ENCODE assay signal across 19 cellular contexts in genomic region chr12:76311796-76312195, GRCh38. TPM values are rescaled to one million over a fixed set of nuclear protein-coding genes. Genes with fewer than 3 reads are reported as not detected.
DNase-seq lines count a peak whose midpoint lies in the region; ATAC-seq and TF ChIP-seq lines count a peak whose summit lies in the region.
"Had no signal": no experiment of that assay in that cellular context is flagged by ENCODE, and none has a peak within 500 bp of the region (broad histone marks: within the 10 kb centered on the region; RNA-seq: fewer than 3 reads in every experiment).

No MANE protein-coding gene starts in this region.

- H3K9me3 Mint-ChIP-seq in nephron, result no peaks in the 10 kb centered on the region
- H3K9me3 Mint-ChIP-seq: activated CD4-positive, alpha-beta memory T cell treated with anti-CD3 and anti-CD28 coated beads for 36 hours; activated naive CD8-positive, alpha-beta T cell treated with anti-CD3 and anti-CD28 coated beads, Interleukin-2, amount 10 ng/mL, durations not matched to agents 7 days and 5 days; activated T-cell treated with anti-CD3 and anti-CD28 coated beads, Interleukin-2, amount 50 U/mL, for 72 hours had no signal

- H3K4me3 Mint-ChIP-seq in nephron, result no peak overlapping the region
- H3K4me3 Mint-ChIP-seq: activated CD4-positive, alpha-beta memory T cell treated with anti-CD3 and anti-CD28 coated beads for 36 hours; activated naive CD8-positive, alpha-beta T cell treated with anti-CD3 and anti-CD28 coated beads, Interleukin-2, amount 10 ng/mL, durations not matched to agents 7 days and 5 days; activated T-cell treated with anti-CD3 and anti-CD28 coated beads, Interleukin-2, amount 50 U/mL, for 72 hours had no signal

- H3K4me1 ChIP-seq in aorta (ENCODE audit: control insufficient read depth in 1 of 2, insufficient read depth in 2 of 2, low read length in 2 of 2), result no peaks in the 10 kb centered on the region
- H3K4me1 ChIP-seq: BE2C, upper lobe of left lung had no signal

- peak; percentile 63 for DNase-seq in AG10803 (ENCODE audit: low read depth)
- peak; percentile 59 for DNase-seq in NCI-H226
- DNase-seq in dedifferentiated amniotic fluid mesenchymal stem cell (ENCODE audit: extremely low spot score), result peak; percentile 33
- no peak for DNase-seq in NCI-H526 treated with DMSO at 0.1 percent for 48 hours (lab: John Stamatoyannopoulos, UW)
- DNase-seq in OCI-M1 (lab: John Stamatoyannopoulos, UW), result no peak
- DNase-seq in aorta, result no peak
- DNase-seq: activated CD4-positive, alpha-beta memory T cell treated with anti-CD3 and anti-CD28 coated beads for 36 hours; activated naive CD8-positive, alpha-beta T cell treated with anti-CD3 and anti-CD28 coated beads, Interleukin-2, amount 10 ng/mL, durations not matched to agents 7 days and 5 days; activated T-cell treated with anti-CD3 and anti-CD28 coated beads, Interleukin-2, amount 50 U/mL, for 72 hours; BE2C; left colon; NCI-H146; NCI-H524; stimulated activated naive CD4-positive, alpha-beta T cell treated with Interleukin-2 at 50 U/mL for 16 hours; upper lobe of left lung had no signal

- no peaks in the 10 kb centered on the region for H3K36me3 Mint-ChIP-seq in nephron (ENCODE audit: low read depth)
- H3K36me3 Mint-ChIP-seq: activated CD4-positive, alpha-beta memory T cell treated with anti-CD3 and anti-CD28 coated beads for 36 hours; activated naive CD8-positive, alpha-beta T cell treated with anti-CD3 and anti-CD28 coated beads, Interleukin-2, amount 10 ng/mL, durations not matched to agents 7 days and 5 days had no signal

- no peak overlapping the region for H3K27ac ChIP-seq in aorta (ENCODE audit: low read depth in 1 of 2, low read length in 2 of 2)
- H3K27ac ChIP-seq: upper lobe of left lung, VCaP had no signal

- whole genome bisulfite sequencing in aorta, 2 donors, result 88 to 92% methylated on average over 3 of the region's 3 CpGs

- H3K27me3 Mint-ChIP-seq in nephron (ENCODE audit: low read depth), result no peaks in the 10 kb centered on the region

- intact Hi-C loops in aorta (cut with DNase I), result no loop called here

- H3K4me3 ChIP-seq in AG10803 (ENCODE audit: low read length), result no peak overlapping the region
- no peak overlapping the region for H3K4me3 ChIP-seq in aorta (ENCODE audit: low read length in 2 of 2)
- H3K4me3 ChIP-seq: upper lobe of left lung had no signal

- ATAC-seq in aorta (ENCODE audit: low FRiP score) (no peak), GM19455 (IDR thresholded peaks at IDR 0.05; ENCODE audit: unreplicated experiment) (no peak)
- ATAC-seq: activated T-cell treated with anti-CD3 and anti-CD28 coated beads, Interleukin-2, amount 50 U/mL, for 72 hours; left colon; Panc1 had no signal

- H3K27ac Mint-ChIP-seq in nephron, result peak overlapping the region; percentile 83 to 95 (median 85)
- H3K27ac Mint-ChIP-seq: activated CD4-positive, alpha-beta memory T cell treated with anti-CD3 and anti-CD28 coated beads for 36 hours; activated naive CD8-positive, alpha-beta T cell treated with anti-CD3 and anti-CD28 coated beads, Interleukin-2, amount 10 ng/mL, durations not matched to agents 7 days and 5 days; activated T-cell treated with anti-CD3 and anti-CD28 coated beads, Interleukin-2, amount 50 U/mL, for 72 hours had no signal

- peaks cover 14% of the 10 kb centered on the region for H3K4me1 Mint-ChIP-seq in nephron
- H3K4me1 Mint-ChIP-seq: activated naive CD8-positive, alpha-beta T cell treated with anti-CD3 and anti-CD28 coated beads, Interleukin-2, amount 10 ng/mL, durations not matched to agents 7 days and 5 days had no signal

- TF ChIP-seq CTCF in AG10803 (conservative IDR thresholded peaks at IDR 0.05; ENCODE audit: low read length) (no peak), nephron (IDR thresholded peaks at IDR 0.05; ENCODE audit: unreplicated experiment in 3 of 3) (no peak)

- H3K9me3 ChIP-seq in aorta (ENCODE audit: control insufficient read depth, low read length), result no peaks in the 10 kb centered on the region
- H3K9me3 ChIP-seq: BE2C, upper lobe of left lung had no signal

- no peaks in the 10 kb centered on the region for H3K36me3 ChIP-seq in aorta (ENCODE audit: control insufficient read depth in 1 of 2, insufficient read depth in 2 of 2, low read length in 1 of 2)
- H3K36me3 ChIP-seq: BE2C, upper lobe of left lung had no signal

- H3K27me3 ChIP-seq in aorta (ENCODE audit: control insufficient read depth in 1 of 2, insufficient read depth in 2 of 2, low read length in 1 of 2), result no peaks in the 10 kb centered on the region
- H3K27me3 ChIP-seq: upper lobe of left lung had no signal

RNA-seq across cellular contexts. Expression of gene BBS10, which starts 36.4 kb away (rescaled TPM):
- total RNA-seq in aorta, result 1 to 10 TPM; 6.7 to 8.9 TPM
- polyA plus RNA-seq in aorta, result 1 to 10 TPM; 4.1 to 8.2 TPM

Comparison
In these comparisons a context has a peak if more than half of its experiments do, and no peak if none do; other contexts are left out.
1. DNase-seq: peak in AG10803 (single experiment), NCI-H226 (single experiment) and dedifferentiated amniotic fluid mesenchymal stem cell (single experiment); none in NCI-H526 treated with DMSO at 0.1 percent for 48 hours (single experiment), OCI-M1 (single experiment) and aorta (0 of 2).